ENCODE assay signal across 1 cellular context in genomic region chr10:86962136-86962980, GRCh38.
TF ChIP-seq lines count a peak whose summit lies in the region.

No MANE protein-coding gene starts in this region.

TF ChIP-seq in GM12878, 131 proteins besides CTCF, POLR2A, EP300 and RAD21:
- TF ChIP-seq SPI1 (IDR thresholded peaks at IDR 0.05; ENCODE audit: borderline replicate concordance, insufficient read depth, low read depth, low read length) (peak; percentile 87), CREM (IDR thresholded peaks at IDR 0.05; ENCODE audit: low read depth) (no peak)
